12 cellular contexts compared by ENCODE assay signal in genomic region chr1:109385417-109385816, GRCh38. TPM values are rescaled to one million over a fixed set of nuclear protein-coding genes. Genes with fewer than 3 reads are reported as not detected.
DNase-seq lines count a peak whose midpoint lies in the region; ATAC-seq and TF ChIP-seq lines count a peak whose summit lies in the region.
"Had no signal": no experiment of that assay in that cellular context is flagged by ENCODE, and none has a peak within 500 bp of the region (broad histone marks: within the 10 kb centered on the region; RNA-seq: fewer than 3 reads in every experiment).

No MANE protein-coding gene starts in this region.

- H3K9ac ChIP-seq in skeletal muscle tissue (ENCODE audit: low read depth in 1 of 3, low read length in 3 of 3), result peak overlapping the region in 1 of 3 donors; percentile 23

- ATAC-seq in HG03520 (IDR thresholded peaks at IDR 0.05; ENCODE audit: unreplicated experiment), result no peak
- ATAC-seq in HG02759 (IDR thresholded peaks at IDR 0.05; ENCODE audit: unreplicated experiment), result no peak
- ATAC-seq in HG03378 (IDR thresholded peaks at IDR 0.05; ENCODE audit: unreplicated experiment), result no peak

- TF ChIP-seq CTCF in right atrium auricular region (IDR thresholded peaks at IDR 0.05), result no peak

- DNase-seq in NCI-H1092 (lab: John Stamatoyannopoulos, UW) (peak; percentile 27), anterior cingulate cortex (lab: John Stamatoyannopoulos, UW) (peak in 31 of 58 donors; percentile 8 to 75 (median 44)), right atrium auricular region (ENCODE audit: low spot score) (no peak), NCI-H1417 treated with DMSO at 0.1 percent for 48 hours (lab: John Stamatoyannopoulos, UW) (no peak)
- DNase-seq: activated CD4-positive, alpha-beta T cell treated with anti-CD3 and anti-CD28 coated beads, Interleukin-2, amount 50 U/mL, for 4 hours; activated naive CD4-positive, alpha-beta T cell treated with anti-CD3 and anti-CD28 coated beads for 36 hours; GDM1; MG63 had no signal

- H3K4me3 ChIP-seq in right atrium auricular region, result no peak overlapping the region
- H3K4me3 ChIP-seq in skeletal muscle tissue (ENCODE audit: low read length in 3 of 3), result peak overlapping the region in 1 of 3 donors; percentile 5
- H3K4me3 ChIP-seq: MG63 had no signal

- H3K27me3 ChIP-seq in right atrium auricular region, result no peaks in the 10 kb centered on the region
- no peaks in the 10 kb centered on the region for H3K27me3 ChIP-seq in skeletal muscle tissue (ENCODE audit: control insufficient read depth in 3 of 3, insufficient read depth in 3 of 3, low read length in 3 of 3)
- H3K27me3 ChIP-seq: MG63 had no signal

- no peaks in the 10 kb centered on the region for H3K9me3 ChIP-seq in right atrium auricular region
- no peaks in the 10 kb centered on the region for H3K9me3 ChIP-seq in skeletal muscle tissue (ENCODE audit: control insufficient read depth in 3 of 3, low read length in 3 of 3)

- H3K36me3 ChIP-seq in right atrium auricular region (no peaks in the 10 kb centered on the region), skeletal muscle tissue (ENCODE audit: control insufficient read depth in 3 of 3, insufficient read depth in 3 of 3, low read length in 3 of 3) (no peaks in the 10 kb centered on the region)
- H3K36me3 ChIP-seq: MG63 had no signal

- H3K27ac ChIP-seq in right atrium auricular region (peak overlapping the region; percentile 67 to 93), skeletal muscle tissue (ENCODE audit: low read depth, low read length) (peak overlapping the region; percentile 41)

- H3K4me1 ChIP-seq in right atrium auricular region (peaks cover 0 to 83% of the 10 kb centered on the region in 2 donors), skeletal muscle tissue (ENCODE audit: control insufficient read depth in 3 of 3, insufficient read depth in 3 of 3, low read length in 3 of 3) (peaks cover 55 to 66% (median 61%) of the 10 kb centered on the region in 3 donors)

RNA-seq across cellular contexts. Expression of gene SORT1, which starts 12.3 kb away (rescaled TPM):
- total RNA-seq in right atrium auricular region, result 100 to 1,000 TPM; 114 to 120 TPM
- 22.4 TPM for total RNA-seq in skeletal muscle tissue

RNA-seq across cellular contexts. Expression of gene PSMA5, which starts 40.8 kb away (rescaled TPM):
- total RNA-seq in right atrium auricular region (10 to 100 TPM; 19.8 to 27.6 TPM), skeletal muscle tissue (28.2 TPM)

Comparison
In these comparisons a context has a peak if more than half of its experiments do, and no peak if none do; other contexts are left out.
1. DNase-seq: peak in NCI-H1092 (single experiment) and anterior cingulate cortex (31 of 58); none in right atrium auricular region (single experiment) and NCI-H1417 treated with DMSO at 0.1 percent for 48 hours (single experiment).